Comparison of ENCODE assay signal across 2 cellular contexts in genomic region chr16:74575175-74575804, GRCh38.
TF ChIP-seq lines count a peak whose summit lies in the region.

No MANE protein-coding gene starts in this region.

TF ChIP-seq in SK-N-SH, 30 proteins besides CTCF, POLR2A, EP300 and RAD21 (continued from another document):
- TF ChIP-seq REST (IDR thresholded peaks at IDR 0.05; ENCODE audit: low read depth, low read length) (no peak), GATA2 (CRISPR knock-in tag; IDR thresholded peaks at IDR 0.05) (no peak), NFIC (IDR thresholded peaks at IDR 0.05; ENCODE audit: borderline replicate concordance) (no peak), RFX5 (IDR thresholded peaks at IDR 0.05; ENCODE audit: low read length) (no peak), IRF3 (IDR thresholded peaks at IDR 0.05; ENCODE audit: low read depth, low read length) (no peak), FOSL2 (IDR thresholded peaks at IDR 0.05; ENCODE audit: borderline replicate concordance, low read depth) (no peak), TEAD4 (IDR thresholded peaks at IDR 0.05; ENCODE audit: borderline replicate concordance, insufficient read depth) (no peak), CHD2 (IDR thresholded peaks at IDR 0.05; ENCODE audit: low read length, partially characterized antibody) (no peak), ZBTB33 (IDR thresholded peaks at IDR 0.05; ENCODE audit: borderline replicate concordance, low read depth) (no peak), EZH2phosphoT487 (IDR thresholded peaks at IDR 0.05; ENCODE audit: borderline replicate concordance, low read depth) (no peak)

TF ChIP-seq in SK-N-SH treated with all-trans-retinoic acid at 6 μM for 48 hours, 23 proteins besides CTCF, POLR2A, EP300 and RAD21 (continued from another document):
- TF ChIP-seq POU6F1 (CRISPR knock-in tag; IDR thresholded peaks at IDR 0.05; ENCODE audit: borderline replicate concordance, low read depth) (no peak), TOX (CRISPR knock-in tag; IDR thresholded peaks at IDR 0.05; ENCODE audit: borderline replicate concordance) (no peak), BACH2 (CRISPR knock-in tag; IDR thresholded peaks at IDR 0.05; ENCODE audit: borderline replicate concordance) (no peak), ZFP30 (CRISPR knock-in tag; IDR thresholded peaks at IDR 0.05) (no peak), RARB (CRISPR knock-in tag; IDR thresholded peaks at IDR 0.05) (no peak), GLIS3 (CRISPR knock-in tag; IDR thresholded peaks at IDR 0.05) (no peak), ESRRG (CRISPR knock-in tag; IDR thresholded peaks at IDR 0.05) (no peak), ZNF70 (CRISPR knock-in tag; IDR thresholded peaks at IDR 0.05) (no peak), ISL1 (CRISPR knock-in tag; IDR thresholded peaks at IDR 0.05) (no peak), PPARA (CRISPR knock-in tag; IDR thresholded peaks at IDR 0.05; ENCODE audit: borderline replicate concordance) (no peak)
